Comparison of ENCODE assay signal across 1 cellular context in genomic region chr2:127087780-127088495, GRCh38.
TF ChIP-seq lines count a peak whose summit lies in the region.

No MANE protein-coding gene starts in this region.

TF ChIP-seq in IMR-90, 13 proteins besides CTCF, POLR2A, EP300 and RAD21 (continued from another document):
- TF ChIP-seq, protein P1, sequence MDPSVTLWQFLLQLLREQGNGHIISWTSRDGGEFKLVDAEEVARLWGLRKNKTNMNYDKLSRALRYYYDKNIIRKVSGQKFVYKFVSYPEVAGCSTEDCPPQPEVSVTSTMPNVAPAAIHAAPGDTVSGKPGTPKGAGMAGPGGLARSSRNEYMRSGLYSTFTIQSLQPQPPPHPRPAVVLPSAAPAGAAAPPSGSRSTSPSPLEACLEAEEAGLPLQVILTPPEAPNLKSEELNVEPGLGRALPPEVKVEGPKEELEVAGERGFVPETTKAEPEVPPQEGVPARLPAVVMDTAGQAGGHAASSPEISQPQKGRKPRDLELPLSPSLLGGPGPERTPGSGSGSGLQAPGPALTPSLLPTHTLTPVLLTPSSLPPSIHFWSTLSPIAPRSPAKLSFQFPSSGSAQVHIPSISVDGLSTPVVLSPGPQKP (IDR thresholded peaks at IDR 0.05; ENCODE audit: borderline replicate concordance, low read depth, low read length), result no peak
- TF ChIP-seq USF2 (IDR thresholded peaks at IDR 0.05; ENCODE audit: low read depth, low read length) (no peak), MXI1 (IDR thresholded peaks at IDR 0.05; ENCODE audit: borderline replicate concordance, low read depth, low read length) (no peak), RCOR1 (IDR thresholded peaks at IDR 0.05; ENCODE audit: insufficient replicate concordance, low read length) (no peak)
TF ChIP-seq in IMR-90: peak in this region for 0.
